33 cellular contexts compared by ENCODE assay signal in the genomic region with DNA sequence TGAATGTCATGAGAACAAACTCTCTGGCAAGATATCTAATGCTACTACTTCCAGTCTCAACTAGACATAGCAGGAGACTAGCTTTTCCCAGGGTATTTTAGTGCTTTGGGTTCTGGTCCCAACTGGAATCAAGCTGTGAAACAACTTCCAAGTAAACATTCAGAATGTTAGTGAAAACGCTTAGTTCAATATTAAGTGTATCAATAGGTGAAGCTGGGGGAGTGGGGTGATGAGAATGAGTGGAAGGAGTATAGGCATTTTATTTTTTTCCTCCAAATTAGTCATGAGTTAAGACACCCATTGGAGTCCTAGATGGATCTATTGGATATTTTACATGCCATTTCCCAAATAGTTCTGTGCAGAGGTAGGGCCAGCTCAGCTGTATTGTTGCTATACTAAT.
"Had no signal": no experiment of that assay in that cellular context is flagged by ENCODE, and none has a peak within 500 bp of the region (broad histone marks: within the 10 kb centered on the region; RNA-seq: fewer than 3 reads in every experiment).

No MANE protein-coding gene starts in this region.

- H3K27ac ChIP-seq: PC-9, RWPE1, WERI-Rb-1 had no signal

- H3K9me3 ChIP-seq: MG63 had no signal

- FAIRE-seq: bronchial epithelial cell, RCC 7860 had no signal

- H3K27me3 ChIP-seq: MG63 had no signal

- H3K4me2 ChIP-seq: PC-9 had no signal

- H2AFZ ChIP-seq: PC-9 had no signal

- H3K4me3 ChIP-seq: MG63, PC-9 had no signal

- DNase-seq: activated CD4-positive, alpha-beta memory T cell treated with anti-CD3 and anti-CD28 coated beads, Interleukin-2, amount 10 ng/mL, durations not matched to agents 7 days and 5 days; activated CD4-positive, alpha-beta T cell treated with anti-CD3 and anti-CD28 coated beads for 1 hour; activated CD4-positive, alpha-beta T cell treated with anti-CD3 and anti-CD28 coated beads for 48 hours; activated CD4-positive, CD25-positive, alpha-beta regulatory T cell; activated CD8-positive, alpha-beta memory T cell treated with anti-CD3 and anti-CD28 coated beads for 24 hours; activated CD8-positive, alpha-beta memory T cell treated with anti-CD3 and anti-CD28 coated beads, Interleukin-2, amount 10 ng/mL, durations not matched to agents 7 days and 5 days; activated CD8-positive, alpha-beta memory T cell treated with anti-CD3 and anti-CD28 coated beads, Interleukin-2, amount 50 U/mL, for 48 hours; activated effector memory CD4-positive, alpha-beta T cell treated with Interleukin-2 at 50 U/mL for 16 hours; activated naive CD4-positive, alpha-beta T cell treated with anti-CD3 and anti-CD28 coated beads, Interleukin-2, amount 10 ng/mL, durations not matched to agents 7 days and 5 days; activated naive CD8-positive, alpha-beta T cell treated with anti-CD3 and anti-CD28 coated beads, Interleukin-2, amount 50 U/mL, for 24 hours; activated T-cell treated with anti-CD3 and anti-CD28 coated beads, Interleukin-2, amount 50 U/mL, for 48 hours; anterior cingulate cortex; Kasumi-1; KG1; MG63; NCI-H1048; NCI-H1694; NCI-H1930; NCI-H2081 treated with DMSO at 0.1 percent for 48 hours; NCI-H2171; NCI-H510A; NCI-H526; NK-92 treated with Interleukin-12 subunit alpha and Interleukin-12 subunit beta, amount 100 ng/mL, for 24 hours; PC-9; SIG-M5; T-cell; T1000; WERI-Rb-1 had no signal

- H3K36me3 ChIP-seq: MG63, WERI-Rb-1 had no signal

- ATAC-seq: activated CD8-positive, alpha-beta memory T cell treated with anti-CD3 and anti-CD28 coated beads, Interleukin-2, amount 10 ng/mL, durations not matched to agents 7 days and 5 days; activated naive CD8-positive, alpha-beta T cell treated with anti-CD3 and anti-CD28 coated beads, Interleukin-2, amount 50 U/mL, for 24 hours; Right ventricle myocardium inferior; SK-N-SH treated with all-trans-retinoic acid at 6 μM for 48 hours; T-cell had no signal
